21 cellular contexts compared by ENCODE assay signal in genomic region chr13:109389456-109389855, GRCh38.
DNase-seq lines count a peak whose midpoint lies in the region; FAIRE-seq and TF ChIP-seq lines count a peak whose summit lies in the region.
"Had no signal": no experiment of that assay in that cellular context is flagged by ENCODE, and none has a peak within 500 bp of the region (broad histone marks: within the 10 kb centered on the region; RNA-seq: fewer than 3 reads in every experiment).

No MANE protein-coding gene starts in this region.

- peaks cover 13% of the 10 kb centered on the region for H3K4me1 Mint-ChIP-seq in astrocyte (ENCODE audit: low read depth, unreplicated experiment)
- H3K4me1 Mint-ChIP-seq: natural killer cell; stimulated activated naive B cell treated with anti-CD40 and anti-IgM and Interleukin-4, amounts not matched to agents 10 μg/mL and 1 μg/mL and 100 μg/mL, for 72 hours had no signal

- H3K27ac Mint-ChIP-seq in astrocyte (ENCODE audit: unreplicated experiment): no peak overlapping the region
- H3K27ac Mint-ChIP-seq: activated CD4-positive, alpha-beta memory T cell treated with anti-CD3 and anti-CD28 coated beads for 36 hours; natural killer cell; stimulated activated naive B cell treated with anti-CD40 and anti-IgM and Interleukin-4, amounts not matched to agents 10 μg/mL and 1 μg/mL and 100 μg/mL, for 72 hours; WTC11 had no signal

- peaks cover 3% of the 10 kb centered on the region for H3K27me3 Mint-ChIP-seq in astrocyte (ENCODE audit: low read depth, unreplicated experiment)
- H3K27me3 Mint-ChIP-seq: activated CD4-positive, alpha-beta memory T cell treated with anti-CD3 and anti-CD28 coated beads for 36 hours; stimulated activated naive B cell treated with anti-CD40 and anti-IgM and Interleukin-4, amounts not matched to agents 10 μg/mL and 1 μg/mL and 100 μg/mL, for 72 hours had no signal

- H3K79me2 ChIP-seq in astrocyte (ENCODE audit: insufficient read depth, low read length): no peaks in the 10 kb centered on the region
- H3K79me2 ChIP-seq: parathyroid adenoma had no signal

- peaks cover 16% of the 10 kb centered on the region for H3K4me1 ChIP-seq in astrocyte (ENCODE audit: insufficient read depth, low read length)
- H3K4me1 ChIP-seq: parathyroid adenoma, SJCRH30, thyroid gland had no signal

- no peaks in the 10 kb centered on the region for H3K27me3 ChIP-seq in HL-60 (ENCODE audit: insufficient read depth, poor library complexity, severe bottlenecking)
- H3K27me3 ChIP-seq in astrocyte (ENCODE audit: insufficient read depth, low read length): no peaks in the 10 kb centered on the region
- H3K27me3 ChIP-seq: SJCRH30, thyroid gland had no signal

- DNase-seq in EH (ENCODE audit: low read depth): peak; percentile 51
- peak in 1 of 2 experiments; percentile 50 for DNase-seq in HL-60 (ENCODE audit: low read depth in 1 of 2, low spot score in 1 of 2)
- DNase-seq in astrocyte (ENCODE audit: low read depth): peak; percentile 47
- peak; percentile 57 for DNase-seq in pons (ENCODE audit: low spot score)
- no peak for DNase-seq in HuH-7 (ENCODE audit: low spot score)
- DNase-seq in islet precursor cell: no peak
- DNase-seq in COLO668 (lab: John Stamatoyannopoulos, UW; ENCODE audit: unreplicated experiment): no peak
- DNase-seq: activated CD4-positive, alpha-beta memory T cell treated with anti-CD3 and anti-CD28 coated beads for 36 hours; activated gamma-delta T cell; caudate nucleus; COR-L47; natural killer cell; NCI-H1417 treated with DMSO at 0.1 percent for 48 hours; NCI-H2171 treated with DMSO at 0.1 percent for 48 hours; NCI-H69; SJCRH30; stimulated activated CD4-positive, alpha-beta T cell treated with anti-CD3 and anti-CD28 coated beads, Interleukin-2, amount 100 ng/mL, for 24 hours; stimulated activated naive B cell treated with anti-CD40 and anti-IgM and Interleukin-4, amounts not matched to agents 10 μg/mL and 1 μg/mL and 100 μg/mL, for 72 hours; thyroid gland had no signal

- H3K36me3 Mint-ChIP-seq in astrocyte (ENCODE audit: low read depth, unreplicated experiment): no peaks in the 10 kb centered on the region
- H3K36me3 Mint-ChIP-seq: activated CD4-positive, alpha-beta memory T cell treated with anti-CD3 and anti-CD28 coated beads for 36 hours; natural killer cell; stimulated activated naive B cell treated with anti-CD40 and anti-IgM and Interleukin-4, amounts not matched to agents 10 μg/mL and 1 μg/mL and 100 μg/mL, for 72 hours; WTC11 had no signal

- H3K9me3 Mint-ChIP-seq in astrocyte (ENCODE audit: unreplicated experiment): peaks cover 10% of the 10 kb centered on the region
- H3K9me3 Mint-ChIP-seq: activated CD4-positive, alpha-beta memory T cell treated with anti-CD3 and anti-CD28 coated beads for 36 hours; natural killer cell; stimulated activated naive B cell treated with anti-CD40 and anti-IgM and Interleukin-4, amounts not matched to agents 10 μg/mL and 1 μg/mL and 100 μg/mL, for 72 hours had no signal

- H3K4me2 ChIP-seq in astrocyte (ENCODE audit: low read length): peak overlapping the region; percentile 9

- no peaks in the 10 kb centered on the region for H3K36me3 ChIP-seq in astrocyte (ENCODE audit: insufficient read depth, low read length)
- H3K36me3 ChIP-seq: SJCRH30, thyroid gland had no signal

- H3K27ac ChIP-seq in HL-60 (replicated peaks): peak overlapping the region; percentile 92
- H3K27ac ChIP-seq in astrocyte (ENCODE audit: low read depth, low read length): peak overlapping the region; percentile 10
- H3K27ac ChIP-seq: parathyroid adenoma, SJCRH30, thyroid gland had no signal

- FAIRE-seq in astrocyte (lab: Jason Lieb, UNC): no peak

- H3K4me3 Mint-ChIP-seq in astrocyte (ENCODE audit: unreplicated experiment): no peak overlapping the region
- H3K4me3 Mint-ChIP-seq: activated CD4-positive, alpha-beta memory T cell treated with anti-CD3 and anti-CD28 coated beads for 36 hours; natural killer cell; stimulated activated naive B cell treated with anti-CD40 and anti-IgM and Interleukin-4, amounts not matched to agents 10 μg/mL and 1 μg/mL and 100 μg/mL, for 72 hours; WTC11 had no signal

- no peaks in the 10 kb centered on the region for H3K9me3 ChIP-seq in astrocyte (ENCODE audit: insufficient read depth, low read depth, low read length)
- H3K9me3 ChIP-seq: SJCRH30, thyroid gland had no signal

- H3K4me3 ChIP-seq in HL-60 (replicated peaks; ENCODE audit: insufficient read depth, low read length) (no peak overlapping the region), astrocyte (ENCODE audit: insufficient read depth, low read depth, low read length) (no peak overlapping the region)
- H3K4me3 ChIP-seq: SJCRH30, thyroid gland had no signal

- H4K20me1 ChIP-seq in astrocyte (ENCODE audit: insufficient read depth, low read length): no peaks in the 10 kb centered on the region

- H3K9ac ChIP-seq in astrocyte (ENCODE audit: low read length): no peak overlapping the region
- H3K9ac ChIP-seq: parathyroid adenoma had no signal

- TF ChIP-seq CTCF in HL-60 (IDR thresholded peaks at IDR 0.05; ENCODE audit: insufficient read depth, low read length) (no peak), astrocyte (IDR thresholded peaks at IDR 0.05; ENCODE audit: insufficient read depth, low read depth, low read length) (no peak)

- H2AFZ ChIP-seq in astrocyte (ENCODE audit: low read depth, low read length): peak overlapping the region; percentile 42
- H2AFZ ChIP-seq: parathyroid adenoma had no signal

Comparison
In these comparisons a context has a peak if more than half of its experiments do, and no peak if none do; other contexts are left out.
1. DNase-seq: peak in EH (single experiment), astrocyte (single experiment) and pons (single experiment); none in HuH-7 (single experiment), islet precursor cell (single experiment) and COLO668 (single experiment).